In genomic region chr10:15099886-15100285, GRCh38 we compare ENCODE assay signal across 18 cellular contexts. TPM values are rescaled to one million over a fixed set of nuclear protein-coding genes. Genes with fewer than 3 reads are reported as not detected.
DNase-seq lines count a peak whose midpoint lies in the region; ATAC-seq and TF ChIP-seq lines count a peak whose summit lies in the region.
"Had no signal": no experiment of that assay in that cellular context is flagged by ENCODE, and none has a peak within 500 bp of the region (broad histone marks: within the 10 kb centered on the region; RNA-seq: fewer than 3 reads in every experiment).

No MANE protein-coding gene starts in this region.

- no peak overlapping the region for H3K27ac Mint-ChIP-seq in activated naive CD4-positive, alpha-beta T cell treated with anti-CD3 and anti-CD28 coated beads, Interleukin-2, amount 50 U/mL, for 24 hours
- H3K27ac Mint-ChIP-seq in T-helper 17 cell (peak overlapping the region; percentile 90), immature natural killer cell (peak overlapping the region in 5 of 6 donors; percentile 62 to 74 (median 64))

- H3K36me3 Mint-ChIP-seq in activated naive CD4-positive, alpha-beta T cell treated with anti-CD3 and anti-CD28 coated beads, Interleukin-2, amount 50 U/mL, for 24 hours, result peaks cover 14% of the 10 kb centered on the region
- H3K36me3 Mint-ChIP-seq in T-helper 17 cell (ENCODE audit: low read depth), result peaks cover 6% of the 10 kb centered on the region
- H3K36me3 Mint-ChIP-seq in immature natural killer cell, result peaks cover 4 to 19% (median 11%) of the 10 kb centered on the region in 3 donors

- no peaks in the 10 kb centered on the region for H3K9me3 Mint-ChIP-seq in activated naive CD4-positive, alpha-beta T cell treated with anti-CD3 and anti-CD28 coated beads, Interleukin-2, amount 50 U/mL, for 24 hours
- no peaks in the 10 kb centered on the region for H3K9me3 Mint-ChIP-seq in immature natural killer cell
- H3K9me3 Mint-ChIP-seq: stimulated activated naive B cell treated with anti-CD40 and anti-IgM and Interleukin-4, amounts not matched to agents 10 μg/mL and 1 μg/mL and 100 μg/mL, for 72 hours had no signal

- no peak for TF ChIP-seq POLR2A in stomach (IDR thresholded peaks at IDR 0.05)

- H3K27ac ChIP-seq in stomach, result peak overlapping the region in 2 of 5 donors; percentile 14 to 21
- H3K27ac ChIP-seq: SJSA1 had no signal

- H3K4me3 ChIP-seq in stomach, result no peak overlapping the region
- H3K4me3 ChIP-seq: adrenal gland, mucosa of descending colon, SJSA1, smooth muscle cell had no signal

- no peak for DNase-seq in activated naive CD4-positive, alpha-beta T cell (lab: John Stamatoyannopoulos, UW)
- DNase-seq in T-helper 17 cell (no peak), immature natural killer cell (no peak), stomach (no peak), DMS153 (lab: John Stamatoyannopoulos, UW) (no peak)
- DNase-seq: adrenal gland; hypothalamus; left colon; MM.1S; mucosa of descending colon; NCI-H1694 treated with DMSO at 0.1 percent for 48 hours; NCI-H510A treated with DMSO at 0.1 percent for 48 hours; stimulated activated naive B cell treated with anti-CD40 and anti-IgM and Interleukin-4, amounts not matched to agents 10 μg/mL and 1 μg/mL and 100 μg/mL, for 72 hours had no signal

- WGBS in stomach, 5 donors, result 50 to 70% (median 61%) methylated on average over 4 of the region's 4 CpGs

- intact Hi-C loops in stomach (cut with DNase I; ENCODE audit: low total_unique reads), result loop anchor here (10.0 kb wide), 1 partner anchor 145 kb away; the partner anchor contains the start of genes DCLRE1C and MEIG1

- H3K27me3 ChIP-seq in stomach, result no peaks in the 10 kb centered on the region
- H3K27me3 ChIP-seq: adrenal gland, SJSA1 had no signal

- TF ChIP-seq EP300 in stomach (IDR thresholded peaks at IDR 0.05), result no peak

- peak overlapping the region; percentile 58 for H3K4me3 Mint-ChIP-seq in activated naive CD4-positive, alpha-beta T cell treated with anti-CD3 and anti-CD28 coated beads, Interleukin-2, amount 50 U/mL, for 24 hours
- H3K4me3 Mint-ChIP-seq in T-helper 17 cell (no peak overlapping the region), immature natural killer cell (peak overlapping the region in 2 of 5 donors; percentile 23 to 26)

- H3K4me1 ChIP-seq in stomach, result peaks cover 19 to 46% (median 33%) of the 10 kb centered on the region in 4 donors

- no peaks in the 10 kb centered on the region for H3K27me3 Mint-ChIP-seq in activated naive CD4-positive, alpha-beta T cell treated with anti-CD3 and anti-CD28 coated beads, Interleukin-2, amount 50 U/mL, for 24 hours
- no peaks in the 10 kb centered on the region for H3K27me3 Mint-ChIP-seq in T-helper 17 cell
- H3K27me3 Mint-ChIP-seq in immature natural killer cell (ENCODE audit: low read depth in 3 of 3), result peaks cover 16 to 20% (median 16%) of the 10 kb centered on the region in 3 donors
- H3K27me3 Mint-ChIP-seq: stimulated activated naive B cell treated with anti-CD40 and anti-IgM and Interleukin-4, amounts not matched to agents 10 μg/mL and 1 μg/mL and 100 μg/mL, for 72 hours had no signal

- TF ChIP-seq CTCF in stomach (IDR thresholded peaks at IDR 0.05), result no peak

- ATAC-seq in T-helper 17 cell, result no peak
- no peak for ATAC-seq in GM21381 (IDR thresholded peaks at IDR 0.05; ENCODE audit: unreplicated experiment)
- ATAC-seq in HG03565 (IDR thresholded peaks at IDR 0.05; ENCODE audit: unreplicated experiment), result no peak
- ATAC-seq: left colon; mucosa of descending colon; stimulated activated naive B cell treated with anti-CD40 and anti-IgM and Interleukin-4, amounts not matched to agents 10 μg/mL and 1 μg/mL and 100 μg/mL, for 72 hours had no signal

- H3K9me3 ChIP-seq in T-helper 17 cell (ENCODE audit: control insufficient read depth, low read length, poor library complexity, severe bottlenecking), result no peaks in the 10 kb centered on the region
- no peaks in the 10 kb centered on the region for H3K9me3 ChIP-seq in stomach
- H3K9me3 ChIP-seq: adrenal gland, mucosa of descending colon, SJSA1 had no signal

- peaks cover 42% of the 10 kb centered on the region for H3K4me1 Mint-ChIP-seq in activated naive CD4-positive, alpha-beta T cell treated with anti-CD3 and anti-CD28 coated beads, Interleukin-2, amount 50 U/mL, for 24 hours
- peaks cover 27% of the 10 kb centered on the region for H3K4me1 Mint-ChIP-seq in T-helper 17 cell
- peaks cover 32 to 43% of the 10 kb centered on the region in 2 donors for H3K4me1 Mint-ChIP-seq in immature natural killer cell

- H3K36me3 ChIP-seq in stomach, result peaks cover 24 to 50% (median 42%) of the 10 kb centered on the region in 4 donors

RNA-seq across cellular contexts. Expression of gene RPP38, which starts 2.7 kb away (rescaled TPM):
- total RNA-seq in T-helper 17 cell (10 to 100 TPM; 12.1 to 14.3 TPM), stomach (10 to 100 TPM in 2 of 5 donors, 1 to 10 TPM in 2, not detected in 1; 4.5 to 29.4 (median 18.9) TPM)
- polyA plus RNA-seq in immature natural killer cell (10 to 100 TPM; 20.6 to 24.3 (median 22.2) TPM), stomach (10 to 100 TPM; 17.9 to 22.3 (median 19.6) TPM)

RNA-seq across cellular contexts. Expression of gene ACBD7, which starts 11.3 kb away (rescaled TPM):
- total RNA-seq in T-helper 17 cell (under 1 TPM in 1 of 2 donors, not detected in 1; 0.77 TPM), stomach (1 to 10 TPM in 2 of 5 donors, not detected in 3; 2.2 to 6.4 TPM)
- polyA plus RNA-seq in immature natural killer cell (not detected), stomach (not detected)
- total RNA-seq: smooth muscle cell had no signal
- polyA plus RNA-seq: smooth muscle cell had no signal

RNA-seq across cellular contexts. Expression of gene OLAH, which starts 56.1 kb away (rescaled TPM):
- 1 to 10 TPM in 1 of 2 donors, not detected in 1; 3.8 TPM for total RNA-seq in T-helper 17 cell
- not detected for polyA plus RNA-seq in immature natural killer cell
- total RNA-seq in stomach, result not detected
- 1 to 10 TPM in 1 of 3 donors, under 1 TPM in 1, not detected in 1; 0.53 to 1.6 TPM for polyA plus RNA-seq in stomach
- total RNA-seq: left colon, smooth muscle cell had no signal
- polyA plus RNA-seq: smooth muscle cell had no signal
